In the genomic region with DNA sequence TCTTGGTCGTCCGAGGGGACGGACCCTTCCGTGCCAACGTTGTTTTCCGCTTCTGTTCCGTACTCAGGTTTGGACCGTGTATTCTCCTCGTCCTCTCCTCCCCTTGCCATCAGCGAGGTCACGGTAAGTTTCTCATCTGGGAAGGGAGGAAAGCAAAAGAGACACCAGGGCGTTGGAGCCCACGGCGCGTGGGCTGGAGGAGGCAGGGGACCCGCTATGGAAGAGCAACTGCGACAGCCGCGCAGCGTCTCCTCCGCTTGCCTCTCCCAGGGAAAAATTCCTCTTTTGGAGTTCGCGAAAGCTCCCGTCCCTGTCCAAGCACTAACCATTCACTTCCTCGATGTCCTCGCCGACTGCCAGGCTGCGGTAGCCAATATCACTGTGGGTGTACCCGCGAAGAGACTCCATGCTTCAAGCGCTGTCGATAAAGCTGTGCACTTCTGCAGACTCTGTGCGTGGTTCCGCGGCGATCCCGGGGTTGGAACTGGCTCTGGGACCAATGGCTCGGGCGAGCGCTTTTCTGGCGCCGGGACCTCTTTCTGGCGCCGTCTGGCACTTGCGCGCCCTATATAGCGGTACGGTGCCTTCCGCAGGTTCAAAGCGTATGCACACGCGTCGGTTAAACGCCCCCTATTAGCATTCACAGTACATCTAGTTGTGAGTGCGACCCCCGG, we compare ENCODE assay signal across 13 cellular contexts. TPM values are rescaled to one million over a fixed set of nuclear protein-coding genes. Genes with fewer than 3 reads are reported as not detected.
A peak's percentile ranks its signal among the peaks of the same experiment; 100 is the strongest.
DNase-seq lines count a peak whose midpoint lies in the region; ATAC-seq and TF ChIP-seq lines count a peak whose summit lies in the region.
"Had no signal": no experiment of that assay in that cellular context is flagged by ENCODE, and none has a peak within 500 bp of the region (broad histone marks: within the 10 kb centered on the region; RNA-seq: fewer than 3 reads in every experiment).

A gene (minus strand): TSS at position 492 of the 674 bp plus-strand sequence. CDS start 84 bp downstream, at position 408.

- POLR2A ChIA-PET in HEK293T (lab: Yijun Ruan, JAX): no interaction called here

- intact Hi-C loops in activated T-helper 2 cell treated with anti-CD3 and anti-CD28 coated beads, Interferon-gamma antibody, Interleukin-2, Interleukin-4, amounts not matched to agents 10 μg/mL and 5 μg/mL and 100 μg/mL, durations not matched to agents 14 hours and 24 hours and 36 hours (cut with micrococcal nuclease): loop anchor here (10.0 kb wide), 1 partner anchor 310 kb away; a partner anchor contains a TSS

- no peaks in the 10 kb centered on the region for H3K36me3 Mint-ChIP-seq in activated T-cell treated with anti-CD3 and anti-CD28 coated beads, Interleukin-2, amount 50 U/mL, for 4 hours (ENCODE audit: insufficient read depth)
- H3K36me3 Mint-ChIP-seq in activated T-helper 2 cell treated with anti-CD3 and anti-CD28 coated beads, Interferon-gamma antibody, Interleukin-2, Interleukin-4, amounts not matched to agents 10 μg/mL and 5 μg/mL and 100 μg/mL, durations not matched to agents 14 hours and 24 hours and 36 hours (ENCODE audit: low read depth): no peaks in the 10 kb centered on the region

- H3K27ac Mint-ChIP-seq in activated T-helper 2 cell treated with anti-CD3 and anti-CD28 coated beads, Interferon-gamma antibody, Interleukin-2, Interleukin-4, amounts not matched to agents 10 μg/mL and 5 μg/mL and 100 μg/mL, durations not matched to agents 14 hours and 24 hours and 36 hours: no peak within 1 kb of the TSS

- H3K4me3 Mint-ChIP-seq in activated T-cell treated with anti-CD3 and anti-CD28 coated beads, Interleukin-2, amount 50 U/mL, for 4 hours: peak within 1 kb of the TSS; percentile 71
- H3K4me3 Mint-ChIP-seq in activated T-helper 2 cell treated with anti-CD3 and anti-CD28 coated beads, Interferon-gamma antibody, Interleukin-2, Interleukin-4, amounts not matched to agents 10 μg/mL and 5 μg/mL and 100 μg/mL, durations not matched to agents 14 hours and 24 hours and 36 hours (ENCODE audit: low read depth): peak within 1 kb of the TSS; percentile 69

- CTCF ChIA-PET in HEK293T (lab: Yijun Ruan, JAX): interaction anchor here (0.5 to 1.7 kb wide), 3 partner anchors 24 to 342 kb away, joined by 3 to 8 read pairs (median 4); no protein-coding TSS in a partner anchor

- no peak within 1 kb of the TSS for H3K27ac ChIP-seq in subcutaneous abdominal adipose tissue (ENCODE audit: low read depth, low read length)
- H3K27ac ChIP-seq: C4-2B, epithelial cell of prostate had no signal

- peaks cover 0 to 23% (median 15%) of the 10 kb centered on the region in 5 donors for H3K4me1 ChIP-seq in subcutaneous abdominal adipose tissue (ENCODE audit: control insufficient read depth in 5 of 5, insufficient read depth in 5 of 5, low read length in 5 of 5)

- H3K4me3 ChIP-seq in subcutaneous abdominal adipose tissue (ENCODE audit: low read depth in 1 of 5, low read length in 5 of 5): peak within 1 kb of the TSS; percentile 45 to 51 (median 48)

- peaks cover 36% of the 10 kb centered on the region for H3K27me3 Mint-ChIP-seq in activated T-cell treated with anti-CD3 and anti-CD28 coated beads, Interleukin-2, amount 50 U/mL, for 4 hours (ENCODE audit: low read depth)
- H3K27me3 Mint-ChIP-seq in activated T-helper 2 cell treated with anti-CD3 and anti-CD28 coated beads, Interferon-gamma antibody, Interleukin-2, Interleukin-4, amounts not matched to agents 10 μg/mL and 5 μg/mL and 100 μg/mL, durations not matched to agents 14 hours and 24 hours and 36 hours (ENCODE audit: low read depth): peaks cover 29% of the 10 kb centered on the region

- no peaks in the 10 kb centered on the region for H3K36me3 ChIP-seq in subcutaneous abdominal adipose tissue (ENCODE audit: control insufficient read depth in 5 of 5, insufficient read depth in 5 of 5, low read length in 5 of 5)

- peaks cover 6% of the 10 kb centered on the region for H3K4me1 Mint-ChIP-seq in activated T-cell treated with anti-CD3 and anti-CD28 coated beads, Interleukin-2, amount 50 U/mL, for 4 hours (ENCODE audit: low read depth)
- H3K4me1 Mint-ChIP-seq in activated T-helper 2 cell treated with anti-CD3 and anti-CD28 coated beads, Interferon-gamma antibody, Interleukin-2, Interleukin-4, amounts not matched to agents 10 μg/mL and 5 μg/mL and 100 μg/mL, durations not matched to agents 14 hours and 24 hours and 36 hours (ENCODE audit: low read depth): peaks cover 4% of the 10 kb centered on the region

- no peak within 1 kb of the TSS for H3K9ac ChIP-seq in subcutaneous abdominal adipose tissue (ENCODE audit: low read length in 5 of 5)

- peaks cover 10 to 53% (median 31%) of the 10 kb centered on the region in 5 donors for H3K27me3 ChIP-seq in subcutaneous abdominal adipose tissue (ENCODE audit: control insufficient read depth in 5 of 5, insufficient read depth in 4 of 5, low read length in 5 of 5)

- peaks cover 0 to 8% (median 2%) of the 10 kb centered on the region in 5 donors for H3K9me3 ChIP-seq in subcutaneous abdominal adipose tissue (ENCODE audit: control insufficient read depth in 5 of 5, low read length in 5 of 5)

- DNase-seq in activated T-cell treated with anti-CD3 and anti-CD28 coated beads, Interleukin-2, amount 50 U/mL, for 4 hours: no peak
- DNase-seq in activated T-cell treated with anti-CD3 and anti-CD28 coated beads for 4 hours (no peak), iPS-NIHi11 (ENCODE audit: low spot score) (peak; percentile 13), HEK293T (ENCODE audit: extremely low spot score) (no peak), ureter (ENCODE audit: low spot score) (no peak)
- DNase-seq in activated T-helper 2 cell treated with anti-CD3 and anti-CD28 coated beads, Interferon-gamma antibody, Interleukin-2, Interleukin-4, amounts not matched to agents 10 μg/mL and 5 μg/mL and 100 μg/mL, durations not matched to agents 14 hours and 24 hours and 36 hours (ENCODE audit: low spot score): no peak
- DNase-seq: NCI-H226, occipital lobe had no signal

- H3K9me3 Mint-ChIP-seq in activated T-cell treated with anti-CD3 and anti-CD28 coated beads, Interleukin-2, amount 50 U/mL, for 4 hours: no peaks in the 10 kb centered on the region
- H3K9me3 Mint-ChIP-seq in activated T-helper 2 cell treated with anti-CD3 and anti-CD28 coated beads, Interferon-gamma antibody, Interleukin-2, Interleukin-4, amounts not matched to agents 10 μg/mL and 5 μg/mL and 100 μg/mL, durations not matched to agents 14 hours and 24 hours and 36 hours: no peaks in the 10 kb centered on the region

- peak in 1 of 2 donors; percentile 43 for ATAC-seq in activated T-cell treated with anti-CD3 and anti-CD28 coated beads, Interleukin-2, amount 50 U/mL, for 4 hours
- ATAC-seq in GM21447 (IDR thresholded peaks at IDR 0.05; ENCODE audit: unreplicated experiment): no peak

TF ChIP-seq in HEK293T, 16 proteins besides CTCF, POLR2A, EP300 and RAD21:
- TF ChIP-seq L3MBTL2 (conservative IDR thresholded peaks at IDR 0.05): no peak
- no peak for TF ChIP-seq LEF1 (IDR thresholded peaks at IDR 0.05; ENCODE audit: borderline replicate concordance)
TF ChIP-seq in HEK293T: peak in this region for 0.

RNA-seq across cellular contexts. Expression of the gene that starts here (rescaled TPM):
- not detected for total RNA-seq in activated T-cell treated with anti-CD3 and anti-CD28 coated beads, Interleukin-2, amount 50 U/mL, for 4 hours
- 0.11 and 0.34 TPM in 2 replicates for total RNA-seq in activated T-helper 2 cell treated with anti-CD3 and anti-CD28 coated beads, Interferon-gamma antibody, Interleukin-2, Interleukin-4, amounts not matched to agents 10 μg/mL and 5 μg/mL and 100 μg/mL, durations not matched to agents 14 hours and 24 hours and 36 hours
- not detected for total RNA-seq in ureter
- total RNA-seq: occipital lobe, temporal lobe had no signal
